ENCODE assay signal across 11 cellular contexts in the genomic region with DNA sequence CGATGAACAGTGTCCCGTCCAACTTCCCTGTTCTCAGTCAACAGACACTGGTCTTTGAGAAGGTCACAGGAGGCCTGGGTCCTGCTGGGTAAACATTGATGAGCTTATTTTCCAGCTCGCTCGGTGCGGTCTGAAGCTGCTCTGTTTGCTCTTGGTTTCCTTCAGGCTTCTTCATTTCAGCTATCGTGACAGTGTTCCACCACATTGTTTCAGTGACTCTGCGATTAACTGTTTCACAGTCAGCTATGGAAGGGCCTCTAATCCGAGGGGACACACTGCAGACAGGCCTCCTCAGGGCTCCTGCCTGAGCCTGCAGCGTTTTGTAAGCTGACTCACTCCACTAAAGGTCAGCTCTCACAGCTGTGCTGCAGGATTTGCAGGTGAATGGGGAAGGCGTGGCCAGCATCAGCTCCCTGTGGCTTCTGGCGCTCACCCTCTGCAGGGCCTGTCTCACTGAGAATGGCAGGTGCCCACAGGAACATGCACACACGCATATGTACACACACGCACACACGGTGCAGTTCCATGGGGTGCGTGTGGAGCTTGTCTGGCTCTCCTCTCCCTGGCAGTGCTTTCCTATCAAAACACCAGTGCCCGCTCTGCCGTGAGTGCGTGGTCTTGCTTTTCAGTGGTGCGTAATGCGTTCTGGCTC.
DNase-seq lines count a peak whose midpoint lies in the region; TF ChIP-seq lines count a peak whose summit lies in the region.
"Had no signal": no experiment of that assay in that cellular context is flagged by ENCODE, and none has a peak within 500 bp of the region (broad histone marks: within the 10 kb centered on the region; RNA-seq: fewer than 3 reads in every experiment).

No MANE protein-coding gene starts in this region.

- no peak overlapping the region for H2BK15ac ChIP-seq in H9 (ENCODE audit: low read depth, low read length)

- WGBS in H9 (ENCODE audit: extremely low coverage, insufficient read length, low lambda C conversion rate): no CpG with 5 or more reads among the region's 20 CpGs
- WGBS in testis, 2 donors: 82 to 85% methylated on average over 15 to 20 of the region's 20 CpGs

- no peak overlapping the region for H2AFZ ChIP-seq in H9 (ENCODE audit: low read length)

- no peaks in the 10 kb centered on the region for H3K9me3 ChIP-seq in H9 (ENCODE audit: control insufficient read depth, low read depth, low read length)
- H3K9me3 ChIP-seq in testis: no peaks in the 10 kb centered on the region

- peaks cover 72 to 73% of the 10 kb centered on the region in 2 experiments for H3K4me1 Mint-ChIP-seq in H9
- H3K4me1 Mint-ChIP-seq in neural crest cell: peaks cover 32% of the 10 kb centered on the region
- H3K4me1 Mint-ChIP-seq: CD14-positive monocyte had no signal

- H3K4me1 ChIP-seq in H9 (ENCODE audit: insufficient read depth, low read length) (peaks cover 7% of the 10 kb centered on the region; the same call in 1 of the 2 replicates), testis (no peaks in the 10 kb centered on the region)

- H3K4me3 Mint-ChIP-seq in H9 (peak overlapping the region; percentile 38 to 55; a peak in 4 of 5 replicates), neural crest cell (no peak overlapping the region)
- H3K4me3 Mint-ChIP-seq: CD14-positive monocyte had no signal

- no peak overlapping the region for H4K91ac ChIP-seq in H9 (ENCODE audit: insufficient read length, low read depth, low read length)

- H3K4me3 ChIP-seq in foreskin fibroblast (ENCODE audit: low read depth in 1 of 2, low read length in 2 of 2) (no peak overlapping the region), dorsolateral prefrontal cortex (no peak overlapping the region), testis (no peak overlapping the region)
- H3K4me3 ChIP-seq: smooth muscle cell had no signal

- H4K8ac ChIP-seq in H9 (replicated peaks; ENCODE audit: insufficient read length, low read depth, low read length): no peak overlapping the region

- no peak overlapping the region for H4K5ac ChIP-seq in H9 (ENCODE audit: insufficient read length, low read depth, low read length)

- H3K27ac ChIP-seq in H9 (ENCODE audit: insufficient read length, low read depth, low read length): peak overlapping the region; percentile 1
- H3K27ac ChIP-seq in dorsolateral prefrontal cortex: peak overlapping the region in 1 of 59 donors; percentile 14
- H3K27ac ChIP-seq in testis: no peak overlapping the region

- no peak overlapping the region for H3K23ac ChIP-seq in H9 (ENCODE audit: insufficient read length, low read depth, low read length)

- H2BK120ac ChIP-seq in H9 (ENCODE audit: low read depth, low read length, poor library complexity, severe bottlenecking): no peak overlapping the region

- H3K36me3 Mint-ChIP-seq in H9 (ENCODE audit: insufficient read depth in 1 of 3, low read depth in 3 of 3) (peaks cover 40 to 50% (median 48%) of the 10 kb centered on the region in 3 experiments), neural crest cell (ENCODE audit: low read depth) (peaks cover 12% of the 10 kb centered on the region)
- H3K36me3 Mint-ChIP-seq: CD14-positive monocyte had no signal

- intact Hi-C loops in dorsolateral prefrontal cortex (cut with DNase I) (no loop called here), testis (cut with DNase I; ENCODE audit: low total_unique reads) (no loop called here)

- no peak overlapping the region for H3K14ac ChIP-seq in H9 (ENCODE audit: insufficient read depth, low read length)

- no peaks in the 10 kb centered on the region for H3K79me1 ChIP-seq in H9 (ENCODE audit: insufficient read depth, low read depth, low read length, poor library complexity, severe bottlenecking)

- H3K23me2 ChIP-seq in H9 (ENCODE audit: insufficient read length, low read depth, low read length, poor library complexity, severe bottlenecking): no peaks in the 10 kb centered on the region

- no peak for TF ChIP-seq POLR2A in testis (IDR thresholded peaks at IDR 0.05)

- no peak overlapping the region for H3T11ph ChIP-seq in H9 (ENCODE audit: low read length)

- H2BK12ac ChIP-seq in H9 (ENCODE audit: insufficient read length, low read depth, low read length): no peak overlapping the region

- no peak overlapping the region for H3K9ac ChIP-seq in H9 (ENCODE audit: extremely low read depth, insufficient read length, low read length)

- peak overlapping the region; percentile 4 for H3K4me2 ChIP-seq in H9 (ENCODE audit: insufficient read depth, insufficient read length, low read length)
- H3K4me2 ChIP-seq: smooth muscle cell had no signal

- no peaks in the 10 kb centered on the region for H4K20me1 ChIP-seq in H9 (ENCODE audit: control insufficient read depth, insufficient read depth, insufficient read length)

- H3K9me3 Mint-ChIP-seq in H9 (peaks cover 16 to 19% of the 10 kb centered on the region in 2 experiments), neural crest cell (peaks cover 5% of the 10 kb centered on the region)

- H3K27me3 Mint-ChIP-seq in H9 (ENCODE audit: low read depth): peaks cover 14% of the 10 kb centered on the region
- no peaks in the 10 kb centered on the region for H3K27me3 Mint-ChIP-seq in neural crest cell (ENCODE audit: low read depth)

- H2BK20ac ChIP-seq in H9 (ENCODE audit: low read depth, low read length, poor library complexity, severe bottlenecking): no peak overlapping the region

- H3K4ac ChIP-seq in H9 (ENCODE audit: low read depth, low read length): no peak overlapping the region

- no peak overlapping the region for H2BK5ac ChIP-seq in H9 (ENCODE audit: insufficient read length, low read length)

- TF ChIP-seq CTCF in H9 (conservative IDR thresholded peaks at IDR 0.05) (no peak), neural crest cell (conservative IDR thresholded peaks at IDR 0.05) (no peak), foreskin fibroblast (IDR thresholded peaks at IDR 0.05; ENCODE audit: low read depth, low read length) (no peak), dorsolateral prefrontal cortex (IDR thresholded peaks at IDR 0.05 in 54 of 56, conservative IDR thresholded peaks at IDR 0.05 in 2 of 56; ENCODE audit: low read depth in 1 of 56, partially characterized antibody in 56 of 56) (no peak), testis (IDR thresholded peaks at IDR 0.05) (no peak)

- H2AK5ac ChIP-seq in H9 (ENCODE audit: insufficient read length, low read length): no peak overlapping the region

- no peak overlapping the region for H3K18ac ChIP-seq in H9 (ENCODE audit: insufficient read length, low read depth, low read length)

- H3K27me3 ChIP-seq in H9 (ENCODE audit: insufficient read depth, low read length) (no peaks in the 10 kb centered on the region), dorsolateral prefrontal cortex (peaks cover 0 to 7% (median 0%) of the 10 kb centered on the region in 45 donors), testis (no peaks in the 10 kb centered on the region)

- DNase-seq in H9 (peak; percentile 93), NCI-H2196 (lab: John Stamatoyannopoulos, UW; ENCODE audit: unreplicated experiment) (peak; percentile 56), ecto neural progenitor cell (ENCODE audit: low spot score) (peak; percentile 58), neural crest cell (ENCODE audit: low read depth, low spot score) (no peak), foreskin fibroblast (no peak), glomerular visceral epithelial cell (ENCODE audit: extremely low spot score) (no peak), dorsolateral prefrontal cortex (no peak), testis (no peak)
- DNase-seq: amniotic stem cell had no signal

- H3K79me2 ChIP-seq in H9 (ENCODE audit: insufficient read depth, low read length): no peaks in the 10 kb centered on the region; the same call in 1 of the 2 replicates

- H3K56ac ChIP-seq in H9 (ENCODE audit: insufficient read length, low read depth, low read length): no peak overlapping the region

- peak overlapping the region; percentile 94 to 98 (median 98) for H3K27ac Mint-ChIP-seq in H9
- H3K27ac Mint-ChIP-seq in neural crest cell (ENCODE audit: unreplicated experiment): peak overlapping the region; percentile 50
- H3K27ac Mint-ChIP-seq: CD14-positive monocyte had no signal

- H3K36me3 ChIP-seq in testis (ENCODE audit: low read depth, missing control alignments): no peaks in the 10 kb centered on the region

Comparison
In these comparisons a context has a peak if more than half of its experiments do, and no peak if none do; other contexts are left out.
1. DNase-seq: peak in H9 (single experiment), NCI-H2196 (single experiment) and ecto neural progenitor cell (single experiment); none in neural crest cell (single experiment), foreskin fibroblast (0 of 2), glomerular visceral epithelial cell (single experiment), dorsolateral prefrontal cortex (0 of 10) and testis (single experiment).